ENCODE assay signal across 16 cellular contexts in the genomic region with DNA sequence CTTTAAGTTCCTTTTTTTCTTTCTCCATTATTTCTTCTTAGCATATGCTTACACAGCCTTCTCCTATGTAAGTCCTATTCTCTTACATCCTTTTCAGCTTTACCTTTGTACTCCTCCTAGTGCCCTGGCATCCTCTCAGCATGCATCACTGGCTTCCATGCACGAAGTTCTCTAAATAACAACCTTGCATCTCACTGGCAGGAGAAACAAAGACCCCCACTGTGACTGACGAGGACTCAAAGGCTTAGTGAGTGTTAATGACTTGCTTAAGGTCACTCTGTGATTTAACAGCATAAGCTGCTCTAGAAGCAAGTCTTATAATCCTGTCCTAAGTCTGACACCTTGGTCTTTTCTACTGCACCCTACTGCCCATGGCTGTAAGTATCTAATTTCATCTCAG.
DNase-seq lines count a peak whose midpoint lies in the region; ATAC-seq and TF ChIP-seq lines count a peak whose summit lies in the region.
"Had no signal": no experiment of that assay in that cellular context is flagged by ENCODE, and none has a peak within 500 bp of the region (broad histone marks: within the 10 kb centered on the region; RNA-seq: fewer than 3 reads in every experiment).

No MANE protein-coding gene starts in this region.

- no peak overlapping the region for H2BK5ac ChIP-seq in mesendoderm (ENCODE audit: low read length)

- no peak overlapping the region for H2AK5ac ChIP-seq in mesendoderm (ENCODE audit: low read length)

- H2AFZ ChIP-seq in GM23338 = no peak overlapping the region
- H2AFZ ChIP-seq: GM23248 had no signal

- peaks cover 14% of the 10 kb centered on the region; the same call in 2 of the 3 replicates for H3K9me3 Mint-ChIP-seq in GM23338
- H3K9me3 Mint-ChIP-seq in endodermal cell = peaks cover 12% of the 10 kb centered on the region

- no peak overlapping the region for H3K56ac ChIP-seq in mesendoderm (ENCODE audit: low read length)

- H3K4ac ChIP-seq in mesendoderm (ENCODE audit: low read depth, low read length) = no peak overlapping the region

- H3K9me3 ChIP-seq in NT2/D1 (ENCODE audit: insufficient read depth, low read length) = no peaks in the 10 kb centered on the region
- H3K9me3 ChIP-seq in endodermal cell (ENCODE audit: control insufficient read depth, low read length) = peaks cover 23% of the 10 kb centered on the region
- H3K9me3 ChIP-seq: HAP-1 had no signal

- H4K5ac ChIP-seq in mesendoderm (ENCODE audit: low read length) = no peak overlapping the region

- H3K4me1 Mint-ChIP-seq in GM23338 (peaks cover 15% of the 10 kb centered on the region), endodermal cell (peaks cover 11% of the 10 kb centered on the region)
- H3K4me1 Mint-ChIP-seq: CD8-positive, alpha-beta memory T cell; IgD-negative memory B cell had no signal

- H3K36me3 ChIP-seq in GM23338 (ENCODE audit: insufficient read depth) (no peaks in the 10 kb centered on the region), NT2/D1 (ENCODE audit: insufficient read depth, insufficient read length, low read length) (no peaks in the 10 kb centered on the region), endodermal cell (ENCODE audit: control insufficient read depth, insufficient read depth, low read length) (no peaks in the 10 kb centered on the region), mesendoderm (ENCODE audit: control insufficient read depth, insufficient read depth, low read length) (no peaks in the 10 kb centered on the region)
- H3K36me3 ChIP-seq: BLaER1, HAP-1 had no signal

- H3K27ac ChIP-seq in GM23338 (ENCODE audit: low read depth) = no peak overlapping the region
- H3K27ac ChIP-seq in endodermal cell (ENCODE audit: low read depth, low read length) = no peak overlapping the region
- H3K27ac ChIP-seq in mesendoderm (ENCODE audit: low read depth, low read length) = no peak overlapping the region
- H3K27ac ChIP-seq: BLaER1, GM23248 had no signal

- peaks cover 10% of the 10 kb centered on the region for H3K4me1 ChIP-seq in GM23338 (ENCODE audit: insufficient read depth)
- no peaks in the 10 kb centered on the region for H3K4me1 ChIP-seq in NT2/D1 (ENCODE audit: insufficient read depth, insufficient read length)
- H3K4me1 ChIP-seq in endodermal cell (ENCODE audit: control insufficient read depth, insufficient read depth, low read length) = no peaks in the 10 kb centered on the region
- H3K4me1 ChIP-seq in mesendoderm (ENCODE audit: control insufficient read depth, low read depth, low read length) = peaks cover 2% of the 10 kb centered on the region
- H3K4me1 ChIP-seq: BLaER1 had no signal

- TF ChIP-seq CTCF in GM23338 (conservative IDR thresholded peaks at IDR 0.05; ENCODE audit: low read depth in 2 of 2) (no peak), endodermal cell (conservative IDR thresholded peaks at IDR 0.05) (no peak)

- H2BK120ac ChIP-seq in mesendoderm (ENCODE audit: low read depth, low read length) = no peak overlapping the region

- H4K20me1 ChIP-seq in GM23338 (replicated peaks; ENCODE audit: insufficient read depth) = no peaks in the 10 kb centered on the region
- H4K20me1 ChIP-seq: BLaER1 had no signal

- H3K4me2 ChIP-seq in GM23338 = no peak overlapping the region
- no peak overlapping the region for H3K4me2 ChIP-seq in mesendoderm (ENCODE audit: low read length)
- H3K4me2 ChIP-seq: BLaER1 had no signal

- 0 to 16% methylated on average over 1 to 2 of the region's 2 CpGs for WGBS in endodermal cell (ENCODE audit: insufficient coverage in 1 of 2, insufficient read length in 1 of 2), 2 experiments
- WGBS in mesendoderm (ENCODE audit: extremely low coverage, insufficient coverage, low lambda C conversion rate) = no CpG with 5 or more reads among the region's 2 CpGs

- H3K9me2 ChIP-seq in GM23338 (ENCODE audit: insufficient read depth) = 0 out of 2 replicates have a peak, but pooled peaks cover 7% of the 10 kb centered on the region

- H3K4me3 ChIP-seq in GM23338 = no peak overlapping the region
- no peak overlapping the region for H3K4me3 ChIP-seq in NT2/D1 (ENCODE audit: insufficient read length, low read depth)
- H3K4me3 ChIP-seq in endodermal cell (ENCODE audit: low read length) = no peak overlapping the region
- H3K4me3 ChIP-seq in mesendoderm (ENCODE audit: low read length) = no peak overlapping the region
- H3K4me3 ChIP-seq: BLaER1, GM12878, GM23248, HAP-1 had no signal

- DNase-seq in GM23338 (ENCODE audit: low spot score) = peak; percentile 24
- DNase-seq in NT2/D1 (ENCODE audit: low read depth, low spot score) = peak; percentile 48
- peak; percentile 89 for DNase-seq in endodermal cell
- DNase-seq in mesendoderm = peak; percentile 86
- no peak for DNase-seq in COLO668 (lab: John Stamatoyannopoulos, UW; ENCODE audit: unreplicated experiment)
- no peak for DNase-seq in stimulated activated CD4-positive, alpha-beta T cell treated with anti-CD3 and anti-CD28 coated beads, Interleukin-1b, Interleukin-23, amount 100 ng/mL, for 48 hours
- DNase-seq: 8988T; AML-193; CD8-positive, alpha-beta memory T cell; DMS53; GM23248 had no signal

- H3K23ac ChIP-seq in mesendoderm (ENCODE audit: low read length) = no peak overlapping the region

- H3K27ac Mint-ChIP-seq in GM23338 (no peak overlapping the region), endodermal cell (no peak overlapping the region)
- H3K27ac Mint-ChIP-seq: IgD-negative memory B cell had no signal

- H3K9ac ChIP-seq in NT2/D1 (ENCODE audit: insufficient read length, low read depth) = no peak overlapping the region
- no peak overlapping the region for H3K9ac ChIP-seq in endodermal cell (ENCODE audit: extremely low read depth, low read length, poor library complexity, severe bottlenecking)
- no peak overlapping the region for H3K9ac ChIP-seq in mesendoderm (ENCODE audit: low read length)
- H3K9ac ChIP-seq: BLaER1, GM23248 had no signal

- ATAC-seq in GM23338 (peak; percentile 62), HG03025 (IDR thresholded peaks at IDR 0.05; ENCODE audit: low FRiP score, unreplicated experiment) (no peak)
- ATAC-seq: GM12878 had no signal

- H3K27me3 Mint-ChIP-seq in GM23338 (ENCODE audit: insufficient read depth, low read depth, poor library complexity) (peaks cover 3% of the 10 kb centered on the region), endodermal cell (ENCODE audit: insufficient read depth) (peaks cover 71% of the 10 kb centered on the region)
- H3K27me3 Mint-ChIP-seq: CD8-positive, alpha-beta memory T cell; IgD-negative memory B cell had no signal

- H4K8ac ChIP-seq in mesendoderm (ENCODE audit: low read depth, low read length) = no peak overlapping the region

- no peaks in the 10 kb centered on the region for H3F3A ChIP-seq in GM23338 (replicated peaks; ENCODE audit: low read depth)

- no peak overlapping the region for H3K18ac ChIP-seq in mesendoderm (ENCODE audit: low read length)

- no peaks in the 10 kb centered on the region for H3K79me1 ChIP-seq in mesendoderm (ENCODE audit: low read length)

- peaks cover 11% of the 10 kb centered on the region for H3K36me3 Mint-ChIP-seq in GM23338 (ENCODE audit: low read depth)
- H3K36me3 Mint-ChIP-seq in endodermal cell (ENCODE audit: low read depth) = no peaks in the 10 kb centered on the region
- H3K36me3 Mint-ChIP-seq: CD8-positive, alpha-beta memory T cell; IgD-negative memory B cell had no signal

- H3K79me2 ChIP-seq in GM23338 (replicated peaks; ENCODE audit: insufficient read depth) (no peaks in the 10 kb centered on the region), mesendoderm (ENCODE audit: control insufficient read depth, insufficient read depth, low read length) (no peaks in the 10 kb centered on the region)

- H3K4me3 Mint-ChIP-seq in GM23338 (no peak overlapping the region), endodermal cell (no peak overlapping the region)
- H3K4me3 Mint-ChIP-seq: CD8-positive, alpha-beta memory T cell had no signal

- H2BK15ac ChIP-seq in mesendoderm (replicated peaks; ENCODE audit: low read depth) = no peak overlapping the region

- H3K27me3 ChIP-seq in GM23338 (ENCODE audit: insufficient read depth) (no peaks in the 10 kb centered on the region), NT2/D1 (ENCODE audit: insufficient read depth, insufficient read length) (no peaks in the 10 kb centered on the region), endodermal cell (ENCODE audit: control insufficient read depth, insufficient read depth, low read length, poor library complexity, severe bottlenecking) (peaks cover 55% of the 10 kb centered on the region), mesendoderm (ENCODE audit: insufficient read depth, low read length, poor library complexity) (no peaks in the 10 kb centered on the region)
- H3K27me3 ChIP-seq: BLaER1 had no signal

TF ChIP-seq in GM23338, 12 proteins besides CTCF, POLR2A, EP300 and RAD21:
- TF ChIP-seq REST (IDR thresholded peaks at IDR 0.05; ENCODE audit: unreplicated experiment) (no peak), JUNB (IDR thresholded peaks at IDR 0.05; ENCODE audit: unreplicated experiment) (no peak), ZNF114 (CRISPR knock-in tag; IDR thresholded peaks at IDR 0.05) (no peak), POLR2AphosphoS5 (IDR thresholded peaks at IDR 0.05; ENCODE audit: low read depth) (no peak), ZNF331 (CRISPR knock-in tag; IDR thresholded peaks at IDR 0.05; ENCODE audit: low read depth) (no peak)

Comparison
In these comparisons a context has a peak if more than half of its experiments do, and no peak if none do; other contexts are left out.
1. DNase-seq: peak in GM23338 (single experiment), NT2/D1 (single experiment), endodermal cell (single experiment) and mesendoderm (single experiment); none in COLO668 (single experiment) and stimulated activated CD4-positive, alpha-beta T cell treated with anti-CD3 and anti-CD28 coated beads, Interleukin-1b, Interleukin-23, amount 100 ng/mL, for 48 hours (single experiment).